Comparison of ENCODE assay signal across 1 cellular context in the genomic region with DNA sequence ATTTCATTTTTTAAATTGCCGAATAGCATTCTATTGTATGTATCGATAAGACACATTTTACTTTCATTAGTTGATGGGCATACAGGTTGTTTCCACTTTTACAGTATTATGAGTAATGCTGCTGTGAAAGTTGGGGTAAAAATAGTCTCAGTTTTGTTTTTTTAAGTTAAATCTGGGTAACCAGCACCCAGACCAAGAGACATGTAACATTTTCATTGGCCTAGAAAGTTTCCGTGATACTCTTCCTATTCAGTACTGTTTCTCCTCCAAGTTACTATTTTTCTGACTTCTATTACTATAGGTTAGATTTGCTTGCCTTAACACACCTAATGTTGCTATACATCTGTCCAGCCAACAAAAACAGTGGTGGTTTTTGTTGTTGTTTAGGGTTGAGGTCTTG.
TF ChIP-seq lines count a peak whose summit lies in the region.

No MANE protein-coding gene starts in this region.

TF ChIP-seq in GM23338, 12 proteins besides CTCF, POLR2A, EP300 and RAD21 (continued from another document):
- TF ChIP-seq, protein P1, sequence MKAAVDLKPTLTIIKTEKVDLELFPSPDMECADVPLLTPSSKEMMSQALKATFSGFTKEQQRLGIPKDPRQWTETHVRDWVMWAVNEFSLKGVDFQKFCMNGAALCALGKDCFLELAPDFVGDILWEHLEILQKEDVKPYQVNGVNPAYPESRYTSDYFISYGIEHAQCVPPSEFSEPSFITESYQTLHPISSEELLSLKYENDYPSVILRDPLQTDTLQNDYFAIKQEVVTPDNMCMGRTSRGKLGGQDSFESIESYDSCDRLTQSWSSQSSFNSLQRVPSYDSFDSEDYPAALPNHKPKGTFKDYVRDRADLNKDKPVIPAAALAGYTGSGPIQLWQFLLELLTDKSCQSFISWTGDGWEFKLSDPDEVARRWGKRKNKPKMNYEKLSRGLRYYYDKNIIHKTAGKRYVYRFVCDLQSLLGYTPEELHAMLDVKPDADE (IDR thresholded peaks at IDR 0.05) = no peak
- no peak for TF ChIP-seq CREB1 (CRISPR knock-in tag; IDR thresholded peaks at IDR 0.05; ENCODE audit: low read depth)
- no peak for TF ChIP-seq EZH2phosphoT487 (IDR thresholded peaks at IDR 0.05; ENCODE audit: unreplicated experiment)
- TF ChIP-seq, protein P2, sequence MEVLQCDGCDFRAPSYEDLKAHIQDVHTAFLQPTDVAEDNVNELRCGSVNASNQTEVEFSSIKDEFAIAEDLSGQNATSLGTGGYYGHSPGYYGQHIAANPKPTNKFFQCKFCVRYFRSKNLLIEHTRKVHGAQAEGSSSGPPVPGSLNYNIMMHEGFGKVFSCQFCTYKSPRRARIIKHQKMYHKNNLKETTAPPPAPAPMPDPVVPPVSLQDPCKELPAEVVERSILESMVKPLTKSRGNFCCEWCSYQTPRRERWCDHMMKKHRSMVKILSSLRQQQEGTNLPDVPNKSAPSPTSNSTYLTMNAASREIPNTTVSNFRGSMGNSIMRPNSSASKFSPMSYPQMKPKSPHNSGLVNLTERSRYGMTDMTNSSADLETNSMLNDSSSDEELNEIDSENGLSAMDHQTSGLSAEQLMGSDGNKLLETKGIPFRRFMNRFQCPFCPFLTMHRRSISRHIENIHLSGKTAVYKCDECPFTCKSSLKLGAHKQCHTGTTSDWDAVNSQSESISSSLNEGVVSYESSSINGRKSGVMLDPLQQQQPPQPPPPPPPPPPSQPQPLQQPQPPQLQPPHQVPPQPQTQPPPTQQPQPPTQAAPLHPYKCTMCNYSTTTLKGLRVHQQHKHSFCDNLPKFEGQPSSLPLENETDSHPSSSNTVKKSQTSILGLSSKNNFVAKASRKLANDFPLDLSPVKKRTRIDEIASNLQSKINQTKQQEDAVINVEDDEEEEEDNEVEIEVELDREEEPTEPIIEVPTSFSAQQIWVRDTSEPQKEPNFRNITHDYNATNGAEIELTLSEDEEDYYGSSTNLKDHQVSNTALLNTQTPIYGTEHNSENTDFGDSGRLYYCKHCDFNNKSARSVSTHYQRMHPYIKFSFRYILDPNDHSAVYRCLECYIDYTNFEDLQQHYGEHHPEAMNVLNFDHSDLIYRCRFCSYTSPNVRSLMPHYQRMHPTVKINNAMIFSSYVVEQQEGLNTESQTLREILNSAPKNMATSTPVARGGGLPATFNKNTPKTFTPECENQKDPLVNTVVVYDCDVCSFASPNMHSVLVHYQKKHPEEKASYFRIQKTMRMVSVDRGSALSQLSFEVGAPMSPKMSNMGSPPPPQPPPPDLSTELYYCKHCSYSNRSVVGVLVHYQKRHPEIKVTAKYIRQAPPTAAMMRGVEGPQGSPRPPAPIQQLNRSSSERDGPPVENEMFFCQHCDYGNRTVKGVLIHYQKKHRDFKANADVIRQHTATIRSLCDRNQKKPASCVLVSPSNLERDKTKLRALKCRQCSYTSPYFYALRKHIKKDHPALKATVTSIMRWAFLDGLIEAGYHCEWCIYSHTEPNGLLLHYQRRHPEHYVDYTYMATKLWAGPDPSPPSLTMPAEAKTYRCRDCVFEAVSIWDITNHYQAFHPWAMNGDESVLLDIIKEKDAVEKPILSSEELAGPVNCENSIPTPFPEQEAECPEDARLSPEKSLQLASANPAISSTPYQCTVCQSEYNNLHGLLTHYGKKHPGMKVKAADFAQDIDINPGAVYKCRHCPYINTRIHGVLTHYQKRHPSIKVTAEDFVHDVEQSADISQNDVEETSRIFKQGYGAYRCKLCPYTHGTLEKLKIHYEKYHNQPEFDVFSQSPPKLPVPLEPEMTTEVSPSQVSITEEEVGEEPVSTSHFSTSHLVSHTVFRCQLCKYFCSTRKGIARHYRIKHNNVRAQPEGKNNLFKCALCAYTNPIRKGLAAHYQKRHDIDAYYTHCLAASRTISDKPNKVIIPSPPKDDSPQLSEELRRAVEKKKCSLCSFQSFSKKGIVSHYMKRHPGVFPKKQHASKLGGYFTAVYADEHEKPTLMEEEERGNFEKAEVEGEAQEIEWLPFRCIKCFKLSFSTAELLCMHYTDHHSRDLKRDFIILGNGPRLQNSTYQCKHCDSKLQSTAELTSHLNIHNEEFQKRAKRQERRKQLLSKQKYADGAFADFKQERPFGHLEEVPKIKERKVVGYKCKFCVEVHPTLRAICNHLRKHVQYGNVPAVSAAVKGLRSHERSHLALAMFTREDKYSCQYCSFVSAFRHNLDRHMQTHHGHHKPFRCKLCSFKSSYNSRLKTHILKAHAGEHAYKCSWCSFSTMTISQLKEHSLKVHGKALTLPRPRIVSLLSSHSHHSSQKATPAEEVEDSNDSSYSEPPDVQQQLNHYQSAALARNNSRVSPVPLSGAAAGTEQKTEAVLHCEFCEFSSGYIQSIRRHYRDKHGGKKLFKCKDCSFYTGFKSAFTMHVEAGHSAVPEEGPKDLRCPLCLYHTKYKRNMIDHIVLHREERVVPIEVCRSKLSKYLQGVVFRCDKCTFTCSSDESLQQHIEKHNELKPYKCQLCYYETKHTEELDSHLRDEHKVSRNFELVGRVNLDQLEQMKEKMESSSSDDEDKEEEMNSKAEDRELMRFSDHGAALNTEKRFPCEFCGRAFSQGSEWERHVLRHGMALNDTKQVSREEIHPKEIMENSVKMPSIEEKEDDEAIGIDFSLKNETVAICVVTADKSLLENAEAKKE (CRISPR knock-in tag; IDR thresholded peaks at IDR 0.05) = no peak
- no peak for TF ChIP-seq STAT1 (IDR thresholded peaks at IDR 0.05; ENCODE audit: unreplicated experiment)
- TF ChIP-seq ZNF331 (CRISPR knock-in tag; IDR thresholded peaks at IDR 0.05; ENCODE audit: low read depth) = no peak
- no peak for TF ChIP-seq EZH2 (IDR thresholded peaks at IDR 0.05; ENCODE audit: low read depth, unreplicated experiment)
- TF ChIP-seq NANOG (IDR thresholded peaks at IDR 0.05; ENCODE audit: borderline replicate concordance) = no peak
- TF ChIP-seq POLR2AphosphoS5 (IDR thresholded peaks at IDR 0.05; ENCODE audit: low read depth) = no peak
- no peak for TF ChIP-seq JUNB (IDR thresholded peaks at IDR 0.05; ENCODE audit: unreplicated experiment)
- TF ChIP-seq, protein P3, sequence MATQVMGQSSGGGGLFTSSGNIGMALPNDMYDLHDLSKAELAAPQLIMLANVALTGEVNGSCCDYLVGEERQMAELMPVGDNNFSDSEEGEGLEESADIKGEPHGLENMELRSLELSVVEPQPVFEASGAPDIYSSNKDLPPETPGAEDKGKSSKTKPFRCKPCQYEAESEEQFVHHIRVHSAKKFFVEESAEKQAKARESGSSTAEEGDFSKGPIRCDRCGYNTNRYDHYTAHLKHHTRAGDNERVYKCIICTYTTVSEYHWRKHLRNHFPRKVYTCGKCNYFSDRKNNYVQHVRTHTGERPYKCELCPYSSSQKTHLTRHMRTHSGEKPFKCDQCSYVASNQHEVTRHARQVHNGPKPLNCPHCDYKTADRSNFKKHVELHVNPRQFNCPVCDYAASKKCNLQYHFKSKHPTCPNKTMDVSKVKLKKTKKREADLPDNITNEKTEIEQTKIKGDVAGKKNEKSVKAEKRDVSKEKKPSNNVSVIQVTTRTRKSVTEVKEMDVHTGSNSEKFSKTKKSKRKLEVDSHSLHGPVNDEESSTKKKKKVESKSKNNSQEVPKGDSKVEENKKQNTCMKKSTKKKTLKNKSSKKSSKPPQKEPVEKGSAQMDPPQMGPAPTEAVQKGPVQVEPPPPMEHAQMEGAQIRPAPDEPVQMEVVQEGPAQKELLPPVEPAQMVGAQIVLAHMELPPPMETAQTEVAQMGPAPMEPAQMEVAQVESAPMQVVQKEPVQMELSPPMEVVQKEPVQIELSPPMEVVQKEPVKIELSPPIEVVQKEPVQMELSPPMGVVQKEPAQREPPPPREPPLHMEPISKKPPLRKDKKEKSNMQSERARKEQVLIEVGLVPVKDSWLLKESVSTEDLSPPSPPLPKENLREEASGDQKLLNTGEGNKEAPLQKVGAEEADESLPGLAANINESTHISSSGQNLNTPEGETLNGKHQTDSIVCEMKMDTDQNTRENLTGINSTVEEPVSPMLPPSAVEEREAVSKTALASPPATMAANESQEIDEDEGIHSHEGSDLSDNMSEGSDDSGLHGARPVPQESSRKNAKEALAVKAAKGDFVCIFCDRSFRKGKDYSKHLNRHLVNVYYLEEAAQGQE (IDR thresholded peaks at IDR 0.05; ENCODE audit: unreplicated experiment) = no peak
